24 cellular contexts compared by ENCODE assay signal in genomic region chr2:217698691-217699090, GRCh38.
"Had no signal": no experiment of that assay in that cellular context is flagged by ENCODE, and none has a peak within 500 bp of the region (broad histone marks: within the 10 kb centered on the region; RNA-seq: fewer than 3 reads in every experiment).

No MANE protein-coding gene starts in this region.

- H3K9me3 Mint-ChIP-seq: endodermal cell; immature natural killer cell; natural killer cell treated with Interleukin-12 subunit alpha and Interleukin-12 subunit beta and Interleukin-15 and Interleukin-18, amount 100 ng/mL, for 72 hours; stimulated activated naive B cell treated with anti-CD40 and anti-IgM and Interleukin-4, amounts not matched to agents 10 μg/mL and 1 μg/mL and 100 μg/mL, for 72 hours; stimulated activated naive CD8-positive, alpha-beta T cell treated with anti-CD3 and anti-CD28 coated beads, Interleukin-15, amount 100 ng/mL, for 72 hours had no signal

- H3K36me3 ChIP-seq: colonic mucosa, left ventricle myocardium inferior, spleen had no signal

- H3K4me3 Mint-ChIP-seq: endodermal cell; immature natural killer cell; natural killer cell treated with Interleukin-12 subunit alpha and Interleukin-12 subunit beta and Interleukin-15 and Interleukin-18, amount 100 ng/mL, for 72 hours; stimulated activated naive B cell treated with anti-CD40 and anti-IgM and Interleukin-4, amounts not matched to agents 10 μg/mL and 1 μg/mL and 100 μg/mL, for 72 hours; stimulated activated naive CD8-positive, alpha-beta T cell treated with anti-CD3 and anti-CD28 coated beads, Interleukin-15, amount 100 ng/mL, for 72 hours had no signal

- H3K27ac Mint-ChIP-seq: endodermal cell; immature natural killer cell; natural killer cell treated with Interleukin-12 subunit alpha and Interleukin-12 subunit beta and Interleukin-15 and Interleukin-18, amount 100 ng/mL, for 72 hours; stimulated activated naive B cell treated with anti-CD40 and anti-IgM and Interleukin-4, amounts not matched to agents 10 μg/mL and 1 μg/mL and 100 μg/mL, for 72 hours; stimulated activated naive CD8-positive, alpha-beta T cell treated with anti-CD3 and anti-CD28 coated beads, Interleukin-15, amount 100 ng/mL, for 72 hours had no signal

- H3K27me3 ChIP-seq: colonic mucosa had no signal

- H3K4me1 ChIP-seq: colonic mucosa, left ventricle myocardium inferior, spleen had no signal

- H3K27ac ChIP-seq: colonic mucosa, left ventricle myocardium inferior, spleen had no signal

- H3K9me3 ChIP-seq: colonic mucosa, left ventricle myocardium inferior, spleen had no signal

- H3K4me3 ChIP-seq: colonic mucosa, left ventricle myocardium inferior, lung, spleen had no signal

- DNase-seq: caudate nucleus; colonic mucosa; dermis blood vessel endothelial cell; endodermal cell; erythroblast; foreskin fibroblast; immature natural killer cell; kidney; left cardiac atrium; left ventricle myocardium inferior; mesenchymal stem cell; midbrain; occipital lobe; spleen; stimulated activated CD4-positive, alpha-beta T cell treated with anti-CD3 and anti-CD28 coated beads, Interleukin-15, amount 100 ng/mL, for 24 hours; stimulated activated CD4-positive, alpha-beta T cell treated with anti-CD3 and anti-CD28 coated beads, Interleukin-1b, Interleukin-23, amount 100 ng/mL, for 48 hours; stimulated activated CD4-positive, alpha-beta T cell treated with anti-CD3 and anti-CD28 coated beads, Interleukin-4, amount 100 ng/mL, for 4 hours; stimulated activated naive B cell treated with anti-CD40 and anti-IgM and Interleukin-4, amounts not matched to agents 10 μg/mL and 1 μg/mL and 100 μg/mL, for 72 hours; stimulated activated naive CD8-positive, alpha-beta T cell treated with anti-CD3 and anti-CD28 coated beads, Interleukin-15, amount 100 ng/mL, for 72 hours; substantia nigra had no signal

- FAIRE-seq: endothelial cell of umbilical vein, kidney had no signal

- H3K27me3 Mint-ChIP-seq: stimulated activated naive CD8-positive, alpha-beta T cell treated with anti-CD3 and anti-CD28 coated beads, Interleukin-15, amount 100 ng/mL, for 72 hours had no signal

- H3K4me1 Mint-ChIP-seq: stimulated activated naive B cell treated with anti-CD40 and anti-IgM and Interleukin-4, amounts not matched to agents 10 μg/mL and 1 μg/mL and 100 μg/mL, for 72 hours had no signal

- ATAC-seq: left cardiac atrium; natural killer cell treated with Interleukin-12 subunit alpha and Interleukin-12 subunit beta and Interleukin-15 and Interleukin-18, amount 100 ng/mL, for 72 hours; sciatic nerve; stimulated activated naive B cell treated with anti-CD40 and anti-IgM and Interleukin-4, amounts not matched to agents 10 μg/mL and 1 μg/mL and 100 μg/mL, for 72 hours; stimulated activated naive CD8-positive, alpha-beta T cell treated with anti-CD3 and anti-CD28 coated beads, Interleukin-15, amount 100 ng/mL, for 72 hours had no signal

- H3K36me3 Mint-ChIP-seq: immature natural killer cell; natural killer cell treated with Interleukin-12 subunit alpha and Interleukin-12 subunit beta and Interleukin-15 and Interleukin-18, amount 100 ng/mL, for 72 hours; stimulated activated naive B cell treated with anti-CD40 and anti-IgM and Interleukin-4, amounts not matched to agents 10 μg/mL and 1 μg/mL and 100 μg/mL, for 72 hours had no signal
